ENCODE assay signal across 8 cellular contexts in genomic region chr6:142112451-142113061, GRCh38.
DNase-seq lines count a peak whose midpoint lies in the region; ATAC-seq and TF ChIP-seq lines count a peak whose summit lies in the region.

No MANE protein-coding gene starts in this region.

- DNase-seq in DMS153 treated with DMSO at 0.1 percent for 48 hours (lab: John Stamatoyannopoulos, UW; ENCODE audit: unreplicated experiment), result peak; percentile 33
- DNase-seq in NCI-H2171 (lab: John Stamatoyannopoulos, UW), result peak; percentile 73
- DNase-seq in central memory CD4-positive, alpha-beta T cell, result peak; percentile 46
- DNase-seq in kidney tubule cell (ENCODE audit: low spot score), result peak; percentile 70
- peak; percentile 80 for DNase-seq in stimulated activated CD4-positive, alpha-beta T cell treated with anti-CD3 and anti-CD28 coated beads, Interleukin-4, amount 100 ng/mL, for 24 hours

- no peak overlapping the region for H3K4me3 ChIP-seq in WI38 (ENCODE audit: low read depth, low read length)

- ATAC-seq in HG02623 (IDR thresholded peaks at IDR 0.05; ENCODE audit: unreplicated experiment) (peak; percentile 65), HG02852 (IDR thresholded peaks at IDR 0.05; ENCODE audit: unreplicated experiment) (no peak)

- TF ChIP-seq CTCF in WI38 (IDR thresholded peaks at IDR 0.05; ENCODE audit: low read depth, low read length), result peak; percentile 55
